In the genomic region with DNA sequence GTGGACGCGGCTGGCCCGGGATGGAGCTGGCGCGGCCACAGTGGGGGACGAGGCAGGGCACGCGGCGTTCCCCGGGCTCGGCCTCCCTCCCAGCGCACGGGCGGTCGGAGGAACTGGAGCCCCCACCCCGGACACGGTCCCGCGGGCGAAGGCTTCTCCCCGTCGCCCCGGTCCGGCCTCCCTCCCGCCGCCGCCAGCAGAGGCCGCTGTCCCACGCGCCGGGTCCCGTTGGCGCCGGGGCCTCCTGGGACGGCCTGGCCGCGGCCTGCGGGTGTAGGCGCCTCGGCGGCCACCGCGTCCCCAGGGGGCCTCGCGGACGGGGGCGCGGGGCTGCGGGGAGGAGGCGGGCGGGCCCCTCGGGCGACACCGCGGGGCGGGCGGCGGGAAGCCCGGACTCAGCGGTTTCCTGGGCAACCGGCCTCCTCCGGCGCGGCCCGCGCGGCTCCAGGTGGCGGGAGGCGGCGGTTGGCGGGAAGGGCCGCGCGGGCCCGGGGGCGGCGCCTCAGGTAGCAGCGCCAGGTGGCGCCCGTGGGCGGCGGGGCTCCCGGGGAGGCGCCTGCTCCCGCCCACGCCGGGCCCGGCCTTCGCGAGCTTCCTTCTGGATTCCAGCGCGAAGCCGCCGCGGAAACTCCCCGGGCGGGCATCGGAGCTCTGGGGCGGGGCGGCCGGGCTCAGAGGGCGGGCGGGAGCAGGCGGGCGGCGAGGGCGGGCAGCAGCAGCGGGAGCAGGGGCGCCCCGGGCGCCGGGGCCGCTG, we compare ENCODE assay signal across 1 cellular context.
A peak's percentile ranks its signal among the peaks of the same experiment; 100 is the strongest.
TF ChIP-seq lines count a peak whose summit lies in the region.

No MANE protein-coding gene starts in this region.

TF ChIP-seq in K562, 482 proteins besides CTCF, POLR2A, EP300 and RAD21 (continued from another document):
- TF ChIP-seq, protein P1, sequence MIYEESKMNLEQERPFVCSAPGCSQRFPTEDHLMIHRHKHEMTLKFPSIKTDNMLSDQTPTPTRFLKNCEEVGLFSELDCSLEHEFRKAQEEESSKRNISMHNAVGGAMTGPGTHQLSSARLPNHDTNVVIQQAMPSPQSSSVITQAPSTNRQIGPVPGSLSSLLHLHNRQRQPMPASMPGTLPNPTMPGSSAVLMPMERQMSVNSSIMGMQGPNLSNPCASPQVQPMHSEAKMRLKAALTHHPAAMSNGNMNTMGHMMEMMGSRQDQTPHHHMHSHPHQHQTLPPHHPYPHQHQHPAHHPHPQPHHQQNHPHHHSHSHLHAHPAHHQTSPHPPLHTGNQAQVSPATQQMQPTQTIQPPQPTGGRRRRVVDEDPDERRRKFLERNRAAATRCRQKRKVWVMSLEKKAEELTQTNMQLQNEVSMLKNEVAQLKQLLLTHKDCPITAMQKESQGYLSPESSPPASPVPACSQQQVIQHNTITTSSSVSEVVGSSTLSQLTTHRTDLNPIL (CRISPR knock-in tag; IDR thresholded peaks at IDR 0.05): no peak
- no peak for TF ChIP-seq ZNF121 (CRISPR knock-in tag; conservative IDR thresholded peaks at IDR 0.05)
- TF ChIP-seq EGR1 (conservative IDR thresholded peaks at IDR 0.05): peak; percentile 53
- TF ChIP-seq PCBP1 (IDR thresholded peaks at IDR 0.05; ENCODE audit: low read depth, low read length, poor library complexity, severe bottlenecking): peak; percentile 87
- TF ChIP-seq SIN3B (IDR thresholded peaks at IDR 0.05; ENCODE audit: low read depth): peak; percentile 58
- TF ChIP-seq, protein P2, sequence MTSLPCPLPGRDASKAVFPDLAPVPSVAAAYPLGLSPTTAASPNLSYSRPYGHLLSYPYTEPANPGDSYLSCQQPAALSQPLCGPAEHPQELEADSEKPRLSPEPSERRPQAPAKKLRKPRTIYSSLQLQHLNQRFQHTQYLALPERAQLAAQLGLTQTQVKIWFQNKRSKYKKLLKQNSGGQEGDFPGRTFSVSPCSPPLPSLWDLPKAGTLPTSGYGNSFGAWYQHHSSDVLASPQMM (CRISPR knock-in tag; IDR thresholded peaks at IDR 0.05): no peak
- no peak for TF ChIP-seq HNRNPK (IDR thresholded peaks at IDR 0.05; ENCODE audit: low read depth, low read length, poor library complexity, severe bottlenecking)
- TF ChIP-seq CBX1 (IDR thresholded peaks at IDR 0.05; ENCODE audit: low read depth): no peak; the same call in 1 of the 2 replicates
- 0 out of 2 replicates have a peak, but pooled peaks have one; percentile 9 for TF ChIP-seq GABPB1 (CRISPR knock-in tag; IDR thresholded peaks at IDR 0.05)
- TF ChIP-seq, protein P3, sequence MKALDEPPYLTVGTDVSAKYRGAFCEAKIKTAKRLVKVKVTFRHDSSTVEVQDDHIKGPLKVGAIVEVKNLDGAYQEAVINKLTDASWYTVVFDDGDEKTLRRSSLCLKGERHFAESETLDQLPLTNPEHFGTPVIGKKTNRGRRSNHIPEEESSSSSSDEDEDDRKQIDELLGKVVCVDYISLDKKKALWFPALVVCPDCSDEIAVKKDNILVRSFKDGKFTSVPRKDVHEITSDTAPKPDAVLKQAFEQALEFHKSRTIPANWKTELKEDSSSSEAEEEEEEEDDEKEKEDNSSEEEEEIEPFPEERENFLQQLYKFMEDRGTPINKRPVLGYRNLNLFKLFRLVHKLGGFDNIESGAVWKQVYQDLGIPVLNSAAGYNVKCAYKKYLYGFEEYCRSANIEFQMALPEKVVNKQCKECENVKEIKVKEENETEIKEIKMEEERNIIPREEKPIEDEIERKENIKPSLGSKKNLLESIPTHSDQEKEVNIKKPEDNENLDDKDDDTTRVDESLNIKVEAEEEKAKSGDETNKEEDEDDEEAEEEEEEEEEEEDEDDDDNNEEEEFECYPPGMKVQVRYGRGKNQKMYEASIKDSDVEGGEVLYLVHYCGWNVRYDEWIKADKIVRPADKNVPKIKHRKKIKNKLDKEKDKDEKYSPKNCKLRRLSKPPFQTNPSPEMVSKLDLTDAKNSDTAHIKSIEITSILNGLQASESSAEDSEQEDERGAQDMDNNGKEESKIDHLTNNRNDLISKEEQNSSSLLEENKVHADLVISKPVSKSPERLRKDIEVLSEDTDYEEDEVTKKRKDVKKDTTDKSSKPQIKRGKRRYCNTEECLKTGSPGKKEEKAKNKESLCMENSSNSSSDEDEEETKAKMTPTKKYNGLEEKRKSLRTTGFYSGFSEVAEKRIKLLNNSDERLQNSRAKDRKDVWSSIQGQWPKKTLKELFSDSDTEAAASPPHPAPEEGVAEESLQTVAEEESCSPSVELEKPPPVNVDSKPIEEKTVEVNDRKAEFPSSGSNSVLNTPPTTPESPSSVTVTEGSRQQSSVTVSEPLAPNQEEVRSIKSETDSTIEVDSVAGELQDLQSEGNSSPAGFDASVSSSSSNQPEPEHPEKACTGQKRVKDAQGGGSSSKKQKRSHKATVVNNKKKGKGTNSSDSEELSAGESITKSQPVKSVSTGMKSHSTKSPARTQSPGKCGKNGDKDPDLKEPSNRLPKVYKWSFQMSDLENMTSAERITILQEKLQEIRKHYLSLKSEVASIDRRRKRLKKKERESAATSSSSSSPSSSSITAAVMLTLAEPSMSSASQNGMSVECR (CRISPR knock-in tag; IDR thresholded peaks at IDR 0.05): no peak
- TF ChIP-seq, protein P4, sequence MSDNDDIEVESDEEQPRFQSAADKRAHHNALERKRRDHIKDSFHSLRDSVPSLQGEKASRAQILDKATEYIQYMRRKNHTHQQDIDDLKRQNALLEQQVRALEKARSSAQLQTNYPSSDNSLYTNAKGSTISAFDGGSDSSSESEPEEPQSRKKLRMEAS (CRISPR knock-in tag; IDR thresholded peaks at IDR 0.05): peak; percentile 65
- TF ChIP-seq JUND (IDR thresholded peaks at IDR 0.05; ENCODE audit: borderline replicate concordance, low read depth, low read length): no peak
- no peak for TF ChIP-seq JUND (tag; IDR thresholded peaks at IDR 0.05; ENCODE audit: borderline replicate concordance, low read depth, low read length)
- no peak for TF ChIP-seq RFX1 (IDR thresholded peaks at IDR 0.05)
- TF ChIP-seq RBM39 (optimal IDR thresholded peaks at IDR 0.05; ENCODE audit: low read depth, low read length): no peak
- TF ChIP-seq HDAC2 (IDR thresholded peaks at IDR 0.05): no peak
- TF ChIP-seq PHF8 (IDR thresholded peaks at IDR 0.05; ENCODE audit: borderline replicate concordance, low read length): peak; percentile 40; the same call in 1 of the 2 replicates
- TF ChIP-seq SMC3 (conservative IDR thresholded peaks at IDR 0.05; ENCODE audit: insufficient read depth, low read depth, low read length): peak; percentile 36; the same call in 1 of the 2 replicates
